16 cellular contexts compared by ENCODE assay signal in genomic region chr5:55829956-55830355, GRCh38. TPM values are rescaled to one million over a fixed set of nuclear protein-coding genes. Genes with fewer than 3 reads are reported as not detected.
"Had no signal": no experiment of that assay in that cellular context is flagged by ENCODE, and none has a peak within 500 bp of the region (broad histone marks: within the 10 kb centered on the region; RNA-seq: fewer than 3 reads in every experiment).

No MANE protein-coding gene starts in this region.

- H3K4me3 ChIP-seq: adrenal gland, prostate gland, spleen, thoracic aorta had no signal

- H3K36me3 ChIP-seq: adrenal gland, prostate gland, spleen, thoracic aorta had no signal

- ATAC-seq: activated CD4-positive, CD25-positive, alpha-beta regulatory T cell treated with anti-CD3 and anti-CD28 coated beads, Interleukin-2, amount 50 U/mL, for 24 hours; activated CD8-positive, alpha-beta memory T cell treated with anti-CD3 and anti-CD28 coated beads, Interleukin-2, amount 10 ng/mL, durations not matched to agents 7 days and 5 days; activated T-cell treated with anti-CD3 and anti-CD28 coated beads, Interleukin-2, amount 50 U/mL, for 4 hours; esophagus mucosa; sciatic nerve had no signal

- H3K4me1 ChIP-seq: adrenal gland, prostate gland, spleen had no signal

- H3K27ac ChIP-seq: adrenal gland, prostate gland, spleen, thoracic aorta had no signal

- H3K9me3 ChIP-seq: adrenal gland, prostate gland, thoracic aorta had no signal

- DNase-seq: activated CD4-positive, alpha-beta T cell treated with anti-CD3 and anti-CD28 coated beads, Interleukin-2, amount 50 U/mL, for 48 hours; activated CD8-positive, alpha-beta memory T cell treated with anti-CD3 and anti-CD28 coated beads, Interleukin-2, amount 10 ng/mL, durations not matched to agents 7 days and 5 days; activated gamma-delta T cell treated with Interleukin-2 at 50 U/mL for 16 hours; activated T-cell treated with anti-CD3 and anti-CD28 coated beads, Interleukin-2, amount 50 U/mL, for 4 hours; adrenal gland; cerebellar nuclear complex; glutamatergic neuron; occipital lobe; spleen; stimulated activated naive CD4-positive, alpha-beta T cell treated with Interleukin-2 at 50 U/mL for 16 hours had no signal

RNA-seq across cellular contexts. Expression of gene IL31RA, which starts 21.2 kb away (rescaled TPM):
- total RNA-seq: activated CD8-positive, alpha-beta memory T cell treated with anti-CD3 and anti-CD28 coated beads, Interleukin-2, amount 10 ng/mL, durations not matched to agents 7 days and 5 days; activated T-cell treated with anti-CD3 and anti-CD28 coated beads, Interleukin-2, amount 50 U/mL, for 4 hours; adrenal gland; sciatic nerve had no signal
- polyA plus RNA-seq: urinary bladder had no signal
